8 cellular contexts compared by ENCODE assay signal in the genomic region with DNA sequence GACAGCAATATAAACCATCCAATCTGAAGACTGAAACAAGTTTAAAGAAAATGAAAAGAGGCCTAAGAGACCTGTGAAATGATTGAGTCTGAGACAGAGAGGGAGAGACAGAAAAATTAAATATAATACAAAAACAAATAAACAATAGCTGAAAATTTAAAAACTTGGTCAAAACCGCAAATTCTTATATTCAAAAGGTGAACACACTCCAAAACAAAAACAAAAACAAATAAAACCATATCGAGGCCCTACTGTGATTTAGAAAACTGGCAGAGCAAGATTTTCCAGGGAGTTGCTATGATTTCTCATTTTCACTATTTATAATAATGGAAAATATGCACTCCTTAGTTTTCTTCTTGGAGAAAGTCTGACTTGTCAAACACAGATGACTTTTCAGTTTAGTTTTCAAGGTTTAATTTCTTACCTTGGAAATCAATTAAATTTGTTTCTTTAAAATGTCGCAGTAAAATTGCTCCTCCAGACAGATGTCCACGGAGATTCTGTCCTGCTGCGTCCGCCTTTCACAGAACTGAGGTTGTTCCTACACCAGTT.
A peak's percentile ranks its signal among the peaks of the same experiment; 100 is the strongest.
DNase-seq lines count a peak whose midpoint lies in the region; TF ChIP-seq lines count a peak whose summit lies in the region.

No MANE protein-coding gene starts in this region.

- peaks cover 3 to 8% of the 10 kb centered on the region in 2 experiments for H3K4me1 Mint-ChIP-seq in H9

- H2BK12ac ChIP-seq in H9 (ENCODE audit: insufficient read length, low read depth, low read length): no peak overlapping the region

- H3K18ac ChIP-seq in H9 (ENCODE audit: insufficient read length, low read depth, low read length): no peak overlapping the region

- H3K4ac ChIP-seq in H9 (ENCODE audit: low read depth, low read length): no peak overlapping the region

- H3K36me3 Mint-ChIP-seq in H9 (ENCODE audit: insufficient read depth in 1 of 3, low read depth in 3 of 3): peaks cover 1 to 28% (median 6%) of the 10 kb centered on the region in 3 experiments; a peak in 6 of 7 replicates

- no peaks in the 10 kb centered on the region for H3K23me2 ChIP-seq in H9 (ENCODE audit: insufficient read length, low read depth, low read length, poor library complexity, severe bottlenecking)

- no peak overlapping the region for H3K56ac ChIP-seq in H9 (ENCODE audit: insufficient read length, low read depth, low read length)

- H4K91ac ChIP-seq in H9 (ENCODE audit: insufficient read length, low read depth, low read length): no peak overlapping the region

- H3K4me1 ChIP-seq in H9 (ENCODE audit: insufficient read depth, low read length): no peaks in the 10 kb centered on the region
- peaks cover 13 to 21% (median 17%) of the 10 kb centered on the region in 3 donors for H3K4me1 ChIP-seq in skeletal muscle tissue (ENCODE audit: control insufficient read depth in 3 of 3, insufficient read depth in 3 of 3, low read length in 3 of 3)

- DNase-seq in H9 (no peak), WERI-Rb-1 (no peak), glomerular visceral epithelial cell (ENCODE audit: extremely low spot score) (peak; percentile 6), CD1c-positive myeloid dendritic cell (ENCODE audit: extremely low spot score) (no peak), GF-D8 (lab: John Stamatoyannopoulos, UW) (no peak), NCI-H1417 treated with DMSO at 0.1 percent for 48 hours (lab: John Stamatoyannopoulos, UW) (no peak), mesenteric fat pad (ENCODE audit: low spot score) (no peak)

- H3K36me3 ChIP-seq in WERI-Rb-1: peaks cover 23% of the 10 kb centered on the region
- no peaks in the 10 kb centered on the region for H3K36me3 ChIP-seq in skeletal muscle tissue (ENCODE audit: control insufficient read depth in 3 of 3, insufficient read depth in 3 of 3, low read length in 3 of 3)

- H3K4me3 ChIP-seq in WERI-Rb-1 (ENCODE audit: low read depth, low read length): peak overlapping the region; percentile 75
- peak overlapping the region; percentile 87 to 100 (median 99) for H3K4me3 ChIP-seq in skeletal muscle tissue (ENCODE audit: low read length in 3 of 3)

- peak overlapping the region; percentile 94 to 97 for H3K4me3 Mint-ChIP-seq in H9

- H4K8ac ChIP-seq in H9 (replicated peaks; ENCODE audit: insufficient read length, low read depth, low read length): no peak overlapping the region

- no peak overlapping the region for H3K27ac ChIP-seq in H9 (ENCODE audit: insufficient read length, low read depth, low read length)
- H3K27ac ChIP-seq in WERI-Rb-1: peak overlapping the region; percentile 93
- H3K27ac ChIP-seq in skeletal muscle tissue (ENCODE audit: low read depth, low read length): peak overlapping the region; percentile 93

- no peak overlapping the region for H4K5ac ChIP-seq in H9 (ENCODE audit: insufficient read length, low read depth, low read length)

- no peaks in the 10 kb centered on the region for H4K20me1 ChIP-seq in H9 (ENCODE audit: control insufficient read depth, insufficient read depth, insufficient read length)

- no peak overlapping the region for H3K23ac ChIP-seq in H9 (ENCODE audit: insufficient read length, low read depth, low read length)

- no peak overlapping the region for H3T11ph ChIP-seq in H9 (ENCODE audit: low read length)

- WGBS in H9 (ENCODE audit: extremely low coverage, insufficient read length, low lambda C conversion rate): no CpG with 5 or more reads among the region's 6 CpGs

- H2BK120ac ChIP-seq in H9 (ENCODE audit: low read depth, low read length, poor library complexity, severe bottlenecking): no peak overlapping the region

- no peaks in the 10 kb centered on the region for H3K9me3 ChIP-seq in H9 (ENCODE audit: control insufficient read depth, low read depth, low read length)
- H3K9me3 ChIP-seq in WERI-Rb-1 (ENCODE audit: severe bottlenecking): no peaks in the 10 kb centered on the region
- no peaks in the 10 kb centered on the region for H3K9me3 ChIP-seq in skeletal muscle tissue (ENCODE audit: control insufficient read depth in 3 of 3, low read length in 3 of 3)

- no peak overlapping the region for H2BK15ac ChIP-seq in H9 (ENCODE audit: low read depth, low read length)

- no peaks in the 10 kb centered on the region; the same call in 1 of the 2 replicates for H3K27me3 Mint-ChIP-seq in H9 (ENCODE audit: low read depth)

- H2BK20ac ChIP-seq in H9 (ENCODE audit: low read depth, low read length, poor library complexity, severe bottlenecking): no peak overlapping the region

- no peak overlapping the region for H2BK5ac ChIP-seq in H9 (ENCODE audit: insufficient read length, low read length)

- H3K9ac ChIP-seq in H9 (ENCODE audit: extremely low read depth, insufficient read length, low read length) (peak overlapping the region; percentile 76), skeletal muscle tissue (ENCODE audit: low read depth in 1 of 3, low read length in 3 of 3) (peak overlapping the region; percentile 76 to 96 (median 94))

- TF ChIP-seq CTCF in H9 (conservative IDR thresholded peaks at IDR 0.05) (no peak), WERI-Rb-1 (IDR thresholded peaks at IDR 0.05; ENCODE audit: low read depth, low read length) (no peak)

- no peak overlapping the region for H2AK5ac ChIP-seq in H9 (ENCODE audit: insufficient read length, low read length)

- peaks cover 2 to 24% of the 10 kb centered on the region in 2 experiments; a peak in 4 of 5 replicates for H3K9me3 Mint-ChIP-seq in H9

- peak overlapping the region; percentile 62; the same call in 1 of the 2 replicates for H3K14ac ChIP-seq in H9 (ENCODE audit: insufficient read depth, low read length)

- no peak overlapping the region for H2AFZ ChIP-seq in H9 (ENCODE audit: low read length)

- no peaks in the 10 kb centered on the region for H3K27me3 ChIP-seq in H9 (ENCODE audit: insufficient read depth, low read length)
- H3K27me3 ChIP-seq in WERI-Rb-1 (ENCODE audit: insufficient read depth, low read depth, severe bottlenecking): no peaks in the 10 kb centered on the region
- H3K27me3 ChIP-seq in skeletal muscle tissue (ENCODE audit: control insufficient read depth in 3 of 3, insufficient read depth in 3 of 3, low read length in 3 of 3): no peaks in the 10 kb centered on the region

- H3K4me2 ChIP-seq in H9 (ENCODE audit: insufficient read depth, insufficient read length, low read length): peak overlapping the region; percentile 54

- H3K27ac Mint-ChIP-seq in H9: peak overlapping the region; percentile 82 to 98 (median 97); a peak in 6 of 7 replicates

- H3K79me2 ChIP-seq in H9 (ENCODE audit: insufficient read depth, low read length): peaks cover 8% of the 10 kb centered on the region; the same call in 1 of the 2 replicates

- peaks cover 8% of the 10 kb centered on the region for H3K79me1 ChIP-seq in H9 (ENCODE audit: insufficient read depth, low read depth, low read length, poor library complexity, severe bottlenecking)
